In the genomic region with DNA sequence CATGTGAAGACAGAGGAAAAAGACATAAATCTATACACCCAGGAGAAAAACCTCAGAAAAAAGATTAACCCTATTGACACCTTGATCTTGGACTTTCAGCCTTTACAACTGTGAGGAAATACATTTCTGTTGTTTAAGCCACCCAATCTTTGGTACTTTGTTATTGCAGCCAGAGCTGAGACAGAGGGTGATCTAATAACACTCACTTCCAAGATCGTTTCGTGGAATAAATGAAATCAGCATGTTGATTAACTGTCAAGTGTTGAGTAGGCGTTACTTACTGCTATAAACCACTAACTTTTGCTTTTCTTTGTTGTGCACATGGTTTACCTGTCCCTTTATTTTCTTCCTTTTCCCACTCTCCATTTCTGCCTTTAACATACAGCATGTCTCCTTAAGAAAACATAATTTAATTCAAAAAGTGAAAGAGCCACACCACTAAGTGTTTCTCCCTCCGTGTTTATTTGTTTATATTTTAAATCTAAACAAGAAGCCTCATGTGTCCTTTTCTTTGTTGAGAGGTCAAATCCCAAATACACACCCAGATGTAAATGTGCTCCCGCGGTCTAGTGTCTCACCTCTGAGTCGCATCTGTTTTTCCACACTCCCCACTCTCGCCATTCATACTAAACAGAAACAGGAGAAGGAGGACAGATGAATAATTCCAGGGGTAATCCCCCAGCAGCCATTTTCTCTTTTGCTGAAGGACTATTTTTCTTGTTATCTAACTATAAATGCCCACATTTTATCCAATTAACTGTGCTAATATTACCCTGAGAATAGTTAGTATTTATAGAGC, we compare ENCODE assay signal across 23 cellular contexts.
DNase-seq lines count a peak whose midpoint lies in the region; ATAC-seq and TF ChIP-seq lines count a peak whose summit lies in the region.
"Had no signal": no experiment of that assay in that cellular context is flagged by ENCODE, and none has a peak within 500 bp of the region (broad histone marks: within the 10 kb centered on the region; RNA-seq: fewer than 3 reads in every experiment).

No MANE protein-coding gene starts in this region.

- ATAC-seq in upper lobe of left lung (ENCODE audit: low FRiP score in 2 of 2): no peak
- ATAC-seq in GM21619 (IDR thresholded peaks at IDR 0.05; ENCODE audit: unreplicated experiment): no peak
- ATAC-seq: activated CD8-positive, alpha-beta memory T cell treated with anti-CD3 and anti-CD28 coated beads, Interleukin-2, amount 10 ng/mL, durations not matched to agents 7 days and 5 days; activated T-cell treated with anti-CD3 and anti-CD28 coated beads, Interleukin-2, amount 50 U/mL, for 72 hours; mucosa of descending colon; Panc1 had no signal

- H3K9ac ChIP-seq in GM23248: no peak overlapping the region; the same call in 1 of the 2 replicates
- H3K9ac ChIP-seq in adipocyte (ENCODE audit: low read length): no peak overlapping the region

- H3K9me3 ChIP-seq in GM23248 (ENCODE audit: low read depth) (no peaks in the 10 kb centered on the region), adipocyte (ENCODE audit: control insufficient read depth, low read length) (no peaks in the 10 kb centered on the region), upper lobe of left lung (no peaks in the 10 kb centered on the region)
- H3K9me3 ChIP-seq: mucosa of descending colon, stomach, tibial artery had no signal

- no peak for TF ChIP-seq CTCF in foreskin fibroblast (IDR thresholded peaks at IDR 0.05; ENCODE audit: low read depth, low read length)
- TF ChIP-seq CTCF in upper lobe of left lung (IDR thresholded peaks at IDR 0.05): no peak

- H4K20me1 ChIP-seq in GM23248 (ENCODE audit: insufficient read depth): no peaks in the 10 kb centered on the region

- H3K4me1 ChIP-seq in GM23248 (ENCODE audit: insufficient read depth): peaks cover 27% of the 10 kb centered on the region
- H3K4me1 ChIP-seq in adipocyte (ENCODE audit: control insufficient read depth, insufficient read depth, low read length): peaks cover 13% of the 10 kb centered on the region
- no peaks in the 10 kb centered on the region for H3K4me1 ChIP-seq in upper lobe of left lung
- H3K4me1 ChIP-seq: SJSA1, stomach, tibial artery had no signal

- peak overlapping the region; percentile 46 for H2AFZ ChIP-seq in GM23248

- peak; percentile 12 for DNase-seq in A172 (ENCODE audit: low spot score)
- DNase-seq in GM23248: peak; percentile 49
- no peak for DNase-seq in adipocyte (ENCODE audit: low read depth)
- peak; percentile 23 to 57 for DNase-seq in foreskin fibroblast
- no peak for DNase-seq in upper lobe of left lung
- no peak for DNase-seq in NCI-H1092 (lab: John Stamatoyannopoulos, UW)
- DNase-seq in SK-N-DZ (ENCODE audit: low spot score): no peak
- DNase-seq: activated CD4-positive, alpha-beta T cell treated with anti-CD3 and anti-CD28 coated beads, Interleukin-2, amount 10 ng/mL, durations not matched to agents 24 days and 14 days; activated CD8-positive, alpha-beta memory T cell treated with anti-CD3 and anti-CD28 coated beads, Interleukin-2, amount 10 ng/mL, durations not matched to agents 7 days and 5 days; activated naive CD4-positive, alpha-beta T cell treated with Interleukin-2 at 50 U/mL for 16 hours; activated T-cell treated with anti-CD3 and anti-CD28 coated beads, Interleukin-2, amount 50 U/mL, for 72 hours; amniotic stem cell; EL; hippocampal formation; KG1; mucosa of descending colon; NCI-H2171 treated with DMSO at 0.1 percent for 48 hours; NCI-H524 treated with DMSO at 0.1 percent for 48 hours; stomach; tibial artery had no signal

- WGBS in GM23248 (ENCODE audit: low coverage in 1 of 2, low lambda C conversion rate in 2 of 2, missing lambda C conversion rate in 2 of 2), 2 experiments: 37 to 44% methylated on average over 8 of the region's 8 CpGs
- 64 to 69% methylated on average over 8 of the region's 8 CpGs for WGBS in upper lobe of left lung, 2 donors

- H3K4me3 ChIP-seq in GM23248 (peak overlapping the region; percentile 43), adipocyte (ENCODE audit: low read length) (peak overlapping the region; percentile 35), foreskin fibroblast (ENCODE audit: low read depth in 1 of 2, low read length in 2 of 2) (peak overlapping the region; percentile 22 to 35), upper lobe of left lung (no peak overlapping the region)
- H3K4me3 ChIP-seq: mucosa of descending colon, SJSA1, stomach, tibial artery had no signal

- H3K9me2 ChIP-seq in GM23248 (ENCODE audit: insufficient read depth): no peaks in the 10 kb centered on the region

- H3K27me3 ChIP-seq in GM23248 (replicated peaks; ENCODE audit: insufficient read depth): no peaks in the 10 kb centered on the region
- H3K27me3 ChIP-seq in adipocyte (replicated peaks; ENCODE audit: control insufficient read depth, insufficient read depth, low read length): no peaks in the 10 kb centered on the region
- no peaks in the 10 kb centered on the region for H3K27me3 ChIP-seq in upper lobe of left lung
- H3K27me3 ChIP-seq: stomach, tibial artery had no signal

- H3F3A ChIP-seq in GM23248 (ENCODE audit: insufficient read depth): peaks cover 4% of the 10 kb centered on the region; the same call in 1 of the 2 replicates

- peak overlapping the region; percentile 39 for H3K4me2 ChIP-seq in GM23248 (ENCODE audit: unreplicated experiment)

- H3K36me3 ChIP-seq in GM23248 (ENCODE audit: low read depth): no peaks in the 10 kb centered on the region
- H3K36me3 ChIP-seq in adipocyte (ENCODE audit: control insufficient read depth, insufficient read depth, low read length, severe bottlenecking): no peaks in the 10 kb centered on the region
- H3K36me3 ChIP-seq in upper lobe of left lung: no peaks in the 10 kb centered on the region
- H3K36me3 ChIP-seq: SJSA1, stomach, tibial artery had no signal

- no peak for TF ChIP-seq POLR2A in upper lobe of left lung (IDR thresholded peaks at IDR 0.05)

- no peak for TF ChIP-seq EP300 in upper lobe of left lung (IDR thresholded peaks at IDR 0.05)

- H3K79me2 ChIP-seq in GM23248 (ENCODE audit: insufficient read depth): no peaks in the 10 kb centered on the region

- in situ Hi-C loops in GM23248 (cut with MboI): loop anchor here (25.0 kb wide), 1 partner anchor 1243 kb away; no protein-coding TSS in a partner anchor

- H3K27ac ChIP-seq in GM23248: no peak overlapping the region
- no peak overlapping the region for H3K27ac ChIP-seq in upper lobe of left lung
- H3K27ac ChIP-seq: SJSA1, stomach, tibial artery had no signal

Comparison
In these comparisons a context has a peak if more than half of its experiments do, and no peak if none do; other contexts are left out.
1. DNase-seq: peak in A172 (single experiment), GM23248 (single experiment) and foreskin fibroblast (2 of 2); none in adipocyte (single experiment), upper lobe of left lung (0 of 2), NCI-H1092 (single experiment) and SK-N-DZ (single experiment).
2. H3K4me3 ChIP-seq: peak in GM23248 (single experiment), adipocyte (single experiment) and foreskin fibroblast (2 of 2); none in upper lobe of left lung (0 of 4).